Comparison of ENCODE assay signal across 22 cellular contexts in genomic region chr2:149732730-149733290, GRCh38.
A peak's percentile ranks its signal among the peaks of the same experiment; 100 is the strongest.
DNase-seq lines count a peak whose midpoint lies in the region; ATAC-seq and TF ChIP-seq lines count a peak whose summit lies in the region.
"Had no signal": no experiment of that assay in that cellular context is flagged by ENCODE, and none has a peak within 500 bp of the region (broad histone marks: within the 10 kb centered on the region; RNA-seq: fewer than 3 reads in every experiment).

No MANE protein-coding gene starts in this region.

- H3K27me3 Mint-ChIP-seq in Calu3 (ENCODE audit: unreplicated experiment) = no peaks in the 10 kb centered on the region
- no peaks in the 10 kb centered on the region for H3K27me3 Mint-ChIP-seq in nephron (ENCODE audit: low read depth)

- H3K9me3 ChIP-seq in mammary epithelial cell (replicated peaks; ENCODE audit: insufficient read depth, low read length) = peaks cover 2% of the 10 kb centered on the region
- H3K9me3 ChIP-seq: lower lobe of right lung, neutrophil, stomach, tibial nerve had no signal

- H3K4me1 ChIP-seq in mammary epithelial cell (ENCODE audit: insufficient read depth, low read length) = peaks cover 18% of the 10 kb centered on the region
- H3K4me1 ChIP-seq: lower lobe of right lung had no signal

- H3K9me3 Mint-ChIP-seq in Calu3 (ENCODE audit: low read depth, unreplicated experiment) (no peaks in the 10 kb centered on the region), nephron (peaks cover 10% of the 10 kb centered on the region)
- H3K9me3 Mint-ChIP-seq: activated T-cell treated with anti-CD3 and anti-CD28 coated beads, Interleukin-2, amount 50 U/mL, for 4 hours had no signal

- H3K36me3 ChIP-seq in mammary epithelial cell (ENCODE audit: insufficient read depth, low read length) = no peaks in the 10 kb centered on the region
- H3K36me3 ChIP-seq: lower lobe of right lung, neutrophil, stomach, tibial nerve had no signal

- no peak overlapping the region for H3K9ac ChIP-seq in mammary epithelial cell (ENCODE audit: insufficient read depth, low read length)

- H3K4me1 Mint-ChIP-seq in Calu3 (ENCODE audit: low read depth, unreplicated experiment) (peaks cover 26% of the 10 kb centered on the region), nephron (peaks cover 66% of the 10 kb centered on the region)
- H3K4me1 Mint-ChIP-seq: B cell had no signal

- intact Hi-C loops in Calu3 (cut with micrococcal nuclease; ENCODE audit: unreplicated experiment) = no loop called here
- intact Hi-C loops in mammary epithelial cell (cut with micrococcal nuclease) = no loop called here

- no peaks in the 10 kb centered on the region for H3K27me3 ChIP-seq in mammary epithelial cell (ENCODE audit: insufficient read depth, low read length)
- H3K27me3 ChIP-seq: hepatocyte, neutrophil, stomach, tibial nerve had no signal

- H3K4me3 Mint-ChIP-seq in Calu3 (ENCODE audit: low read depth, unreplicated experiment) = no peak overlapping the region
- no peak overlapping the region for H3K4me3 Mint-ChIP-seq in nephron
- H3K4me3 Mint-ChIP-seq: activated T-cell treated with anti-CD3 and anti-CD28 coated beads, Interleukin-2, amount 50 U/mL, for 4 hours; B cell had no signal

- no peaks in the 10 kb centered on the region for H3K79me2 ChIP-seq in mammary epithelial cell (ENCODE audit: insufficient read depth, low read length)
- H3K79me2 ChIP-seq: hepatocyte had no signal

- H4K20me1 ChIP-seq in mammary epithelial cell (ENCODE audit: insufficient read depth, low read length) = no peaks in the 10 kb centered on the region

- no peak overlapping the region for H3K4me3 ChIP-seq in mammary epithelial cell (replicated peaks in 1 of 3; ENCODE audit: insufficient read depth in 1 of 3, low read depth in 2 of 3, low read length in 3 of 3)
- H3K4me3 ChIP-seq: hepatocyte, lower lobe of right lung, stomach, tibial nerve had no signal

- H2AFZ ChIP-seq in mammary epithelial cell (ENCODE audit: low read depth, low read length) = no peak overlapping the region
- H2AFZ ChIP-seq: hepatocyte had no signal

- H3K27ac Mint-ChIP-seq in Calu3 (ENCODE audit: unreplicated experiment) = peak overlapping the region; percentile 19
- H3K27ac Mint-ChIP-seq in nephron = peak overlapping the region; percentile 40 to 92 (median 56)
- H3K27ac Mint-ChIP-seq: B cell had no signal

- ATAC-seq in GM19328 (IDR thresholded peaks at IDR 0.05; ENCODE audit: unreplicated experiment) = no peak
- ATAC-seq: activated T-cell treated with anti-CD3 and anti-CD28 coated beads, Interleukin-2, amount 50 U/mL, for 4 hours; lower lobe of right lung had no signal

- BruUV-seq in Calu3 (replicated peaks; lab: Mats Ljungman, UMichigan) (no TSS peak), mammary epithelial cell (replicated peaks; lab: Mats Ljungman, UMichigan) (TSS peak; percentile 29)

- dilution Hi-C loops in mammary epithelial cell (cut with HindIII; ENCODE audit: low sequenced_read_pairs) = no loop called here

- CTCF ChIA-PET in Calu3 (lab: Charles Lee) = no interaction called here
- CTCF ChIA-PET in mammary epithelial cell (lab: Charles Lee; ENCODE audit: low non-redundant PET) = no interaction called here

- in situ Hi-C loops in mammary epithelial cell (cut with MboI; ENCODE audit: low sequenced_read_pairs in 2 of 2) = no loop called here

- peak overlapping the region; percentile 2 for H3K27ac ChIP-seq in mammary epithelial cell (ENCODE audit: insufficient read depth, low read depth, low read length)
- H3K27ac ChIP-seq: hepatocyte, lower lobe of right lung, neutrophil, stomach, tibial nerve had no signal

- WGBS in mammary epithelial cell (ENCODE audit: low coverage, missing lambda C conversion rate) = 71% methylated on average over 1 of the region's 1 CpG

- H3K36me3 Mint-ChIP-seq in Calu3 (ENCODE audit: insufficient read depth, unreplicated experiment) (no peaks in the 10 kb centered on the region), nephron (ENCODE audit: low read depth) (no peaks in the 10 kb centered on the region)

- DNase-seq in Calu3 (no peak), NCI-H226 (peak; percentile 51), mammary epithelial cell (no peak), dermis blood vessel endothelial cell (no peak), NCI-H1092 (lab: John Stamatoyannopoulos, UW) (no peak)
- DNase-seq in stimulated activated naive CD4-positive, alpha-beta T cell treated with Interleukin-2 at 50 U/mL for 16 hours (lab: John Stamatoyannopoulos, UW) = no peak
- DNase-seq: activated CD4-positive, alpha-beta T cell treated with anti-CD3 and anti-CD28 coated beads for 1 hour; activated CD8-positive, alpha-beta memory T cell treated with anti-CD3 and anti-CD28 coated beads for 24 hours; activated naive CD4-positive, alpha-beta T cell treated with Interleukin-2 at 50 U/mL for 16 hours; activated T-cell treated with anti-CD3 and anti-CD28 coated beads, Interleukin-2, amount 50 U/mL, for 4 hours; Karpas-422; lower lobe of right lung; NCI-H1048; NCI-H2107; NCI-H524; stomach had no signal

- TF ChIP-seq CTCF in Calu3 (IDR thresholded peaks at IDR 0.05; ENCODE audit: unreplicated experiment) (no peak), mammary epithelial cell (conservative IDR thresholded peaks at IDR 0.05 in 1 of 2, IDR thresholded peaks at IDR 0.05 in 1 of 2; ENCODE audit: extremely low read depth in 1 of 2, insufficient read depth in 1 of 2, low read depth in 1 of 2, low read length in 2 of 2) (no peak), nephron (IDR thresholded peaks at IDR 0.05; ENCODE audit: unreplicated experiment in 3 of 3) (no peak)

- H3K4me2 ChIP-seq in mammary epithelial cell (ENCODE audit: insufficient read depth, low read depth, low read length) = peak overlapping the region; percentile 1
- H3K4me2 ChIP-seq: hepatocyte had no signal
